ENCODE assay signal across 8 cellular contexts in genomic region chr6:18264338-18265098, GRCh38. TPM values are rescaled to one million over a fixed set of nuclear protein-coding genes. Genes with fewer than 3 reads are reported as not detected.
DNase-seq lines count a peak whose midpoint lies in the region; ATAC-seq and FAIRE-seq lines count a peak whose summit lies in the region.

Gene DEK, minus strand, starts transcription at chr6:18264530. Its CDS starts 543 bp downstream, at chr6:18263987.

- H3K4me3 ChIP-seq in Karpas-422 (ENCODE audit: low read length) = peak within 1 kb of the TSS; percentile 85

- peak; percentile 75 for DNase-seq in DMS79 (lab: John Stamatoyannopoulos, UW)
- DNase-seq in Karpas-422 = peak; percentile 92
- DNase-seq in RCC 7860 (ENCODE audit: low spot score) = peak; percentile 67
- DNase-seq in activated T-helper 1 cell treated with Interleukin-2 at 50 U/mL for 16 hours (ENCODE audit: low read depth) = peak; percentile 74
- peak; percentile 83 for DNase-seq in fibroblast of gingiva (ENCODE audit: low read depth)
- peak; percentile 67 for DNase-seq in naive B cell
- DNase-seq in stimulated activated effector memory CD8-positive, alpha-beta T cell treated with anti-CD3 and anti-CD28 coated beads, Interleukin-12 subunit alpha, Interleukin-12 subunit beta, amount 100 ng/mL, for 72 hours (ENCODE audit: low spot score in 2 of 2) = peak; percentile 74 to 89

- peaks cover 49% of the 10 kb centered on the region for H3K4me1 ChIP-seq in Karpas-422 (ENCODE audit: low read length)

- peak; percentile 36 for ATAC-seq in GM21737 (IDR thresholded peaks at IDR 0.05; ENCODE audit: unreplicated experiment)
- peak; percentile 61 to 67 for ATAC-seq in naive B cell (ENCODE audit: low read depth in 2 of 2)
- peak; percentile 79 for ATAC-seq in stimulated activated effector memory CD8-positive, alpha-beta T cell treated with anti-CD3 and anti-CD28 coated beads, Interleukin-12 subunit alpha, Interleukin-12 subunit beta, amount 100 ng/mL, for 72 hours

- H3K9me3 ChIP-seq in Karpas-422 (ENCODE audit: low read length) = no peaks in the 10 kb centered on the region

- H3K27me3 ChIP-seq in Karpas-422 (ENCODE audit: low read length) = no peaks in the 10 kb centered on the region

- peak within 1 kb of the TSS; percentile 92 to 98 (median 97) for H3K4me3 Mint-ChIP-seq in naive B cell
- peak within 1 kb of the TSS; percentile 93 for H3K4me3 Mint-ChIP-seq in stimulated activated effector memory CD8-positive, alpha-beta T cell treated with anti-CD3 and anti-CD28 coated beads, Interleukin-12 subunit alpha, Interleukin-12 subunit beta, amount 100 ng/mL, for 72 hours

- H3K79me2 ChIP-seq in Karpas-422 (ENCODE audit: low read length) = peaks cover 48% of the 10 kb centered on the region

- H3K4me2 ChIP-seq in Karpas-422 (ENCODE audit: low read depth, low read length, poor library complexity, severe bottlenecking) = peak within 1 kb of the TSS; percentile 99

- no peak for FAIRE-seq in RCC 7860 (lab: Jason Lieb, UNC)

- H3K9ac ChIP-seq in Karpas-422 (ENCODE audit: low read length) = peak within 1 kb of the TSS; percentile 98

- H2AFZ ChIP-seq in Karpas-422 (ENCODE audit: low read length) = peak within 1 kb of the TSS; percentile 79

- H3K9me3 Mint-ChIP-seq in naive B cell = no peaks in the 10 kb centered on the region
- H3K9me3 Mint-ChIP-seq in stimulated activated effector memory CD8-positive, alpha-beta T cell treated with anti-CD3 and anti-CD28 coated beads, Interleukin-12 subunit alpha, Interleukin-12 subunit beta, amount 100 ng/mL, for 72 hours = no peaks in the 10 kb centered on the region

- peak within 1 kb of the TSS; percentile 92 to 97 (median 96) for H3K27ac Mint-ChIP-seq in naive B cell
- peak within 1 kb of the TSS; percentile 94 for H3K27ac Mint-ChIP-seq in stimulated activated effector memory CD8-positive, alpha-beta T cell treated with anti-CD3 and anti-CD28 coated beads, Interleukin-12 subunit alpha, Interleukin-12 subunit beta, amount 100 ng/mL, for 72 hours

- no peaks in the 10 kb centered on the region for H3K36me3 Mint-ChIP-seq in naive B cell
- H3K36me3 Mint-ChIP-seq in stimulated activated effector memory CD8-positive, alpha-beta T cell treated with anti-CD3 and anti-CD28 coated beads, Interleukin-12 subunit alpha, Interleukin-12 subunit beta, amount 100 ng/mL, for 72 hours = peaks cover 61% of the 10 kb centered on the region

- H3K27ac ChIP-seq in Karpas-422 (ENCODE audit: low read length) = peak within 1 kb of the TSS; percentile 91

- no peaks in the 10 kb centered on the region for H3K9me2 ChIP-seq in Karpas-422 (replicated peaks; ENCODE audit: insufficient read depth, low read length)

- H3K4me1 Mint-ChIP-seq in naive B cell = peaks cover 38 to 49% (median 48%) of the 10 kb centered on the region in 3 donors
- peaks cover 52% of the 10 kb centered on the region for H3K4me1 Mint-ChIP-seq in stimulated activated effector memory CD8-positive, alpha-beta T cell treated with anti-CD3 and anti-CD28 coated beads, Interleukin-12 subunit alpha, Interleukin-12 subunit beta, amount 100 ng/mL, for 72 hours

- no peaks in the 10 kb centered on the region for H3K27me3 Mint-ChIP-seq in naive B cell

- peaks cover 19% of the 10 kb centered on the region; the same call in 1 of the 2 replicates for H3K36me3 ChIP-seq in Karpas-422 (ENCODE audit: insufficient read depth, low read length)

- peaks cover 29% of the 10 kb centered on the region for H4K20me1 ChIP-seq in Karpas-422 (ENCODE audit: insufficient read depth, low read depth, low read length)

RNA-seq across cellular contexts. Expression of gene DEK, which starts in this region (rescaled TPM):
- 154 and 156 TPM in 2 replicates for total RNA-seq in Karpas-422 (2014; rRNA removed; shearing (Covaris generic); ENCODE audit: low replicate concordance)
- polyA plus RNA-seq in naive B cell (ENCODE audit: low read depth in 6 of 6) = 10 to 100 TPM; 32.5 to 61.2 (median 52.2) TPM

Comparison
In these comparisons a context has a peak if more than half of its experiments do, and no peak if none do; other contexts are left out.
1. Peak in every context shown above with its lines: DNase-seq, ATAC-seq, H3K4me3 ChIP-seq and H3K27ac ChIP-seq.